26 cellular contexts compared by ENCODE assay signal in the genomic region with DNA sequence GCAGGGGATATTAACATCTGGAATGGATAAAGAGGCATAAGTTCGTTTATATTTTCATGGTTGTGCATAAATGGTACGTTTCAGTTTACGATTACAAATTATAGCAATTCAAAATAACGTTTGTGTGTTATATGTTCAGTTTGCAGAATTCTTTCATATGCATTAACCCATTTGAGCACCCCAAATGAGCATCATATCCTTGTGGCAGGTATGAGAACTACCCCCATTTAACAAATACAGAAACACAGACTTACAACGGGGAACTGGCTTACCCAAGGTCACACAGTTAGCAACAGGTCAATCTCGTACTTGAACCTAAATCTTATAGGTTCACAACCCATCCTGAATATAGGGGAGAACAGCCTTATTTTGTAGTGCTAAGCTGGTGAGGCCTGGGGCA. TPM values are rescaled to one million over a fixed set of nuclear protein-coding genes. Genes with fewer than 3 reads are reported as not detected.
A peak's percentile ranks its signal among the peaks of the same experiment; 100 is the strongest.
DNase-seq lines count a peak whose midpoint lies in the region; ATAC-seq and TF ChIP-seq lines count a peak whose summit lies in the region.
"Had no signal": no experiment of that assay in that cellular context is flagged by ENCODE, and none has a peak within 500 bp of the region (broad histone marks: within the 10 kb centered on the region; RNA-seq: fewer than 3 reads in every experiment).

No MANE protein-coding gene starts in this region.

- H4K20me1 ChIP-seq in PC-9 (ENCODE audit: insufficient read depth) (no peaks in the 10 kb centered on the region), osteoblast (ENCODE audit: insufficient read depth, low read length) (no peaks in the 10 kb centered on the region)

- H3K9me3 ChIP-seq in PC-9 (ENCODE audit: insufficient read depth, low read depth) (no peaks in the 10 kb centered on the region), osteoblast (ENCODE audit: low read depth, low read length) (no peaks in the 10 kb centered on the region)
- H3K9me3 ChIP-seq: esophagus squamous epithelium, sigmoid colon had no signal

- H3K9me3 Mint-ChIP-seq in endothelial cell (ENCODE audit: unreplicated experiment) = no peaks in the 10 kb centered on the region
- no peaks in the 10 kb centered on the region for H3K9me3 Mint-ChIP-seq in activated naive CD8-positive, alpha-beta T cell treated with anti-CD3 and anti-CD28 coated beads, Interleukin-2, amount 50 U/mL, for 24 hours
- H3K9me3 Mint-ChIP-seq: activated naive CD4-positive, alpha-beta T cell treated with anti-CD3 and anti-CD28 coated beads, Interleukin-2, amount 10 ng/mL, durations not matched to agents 7 days and 5 days; activated T-cell treated with anti-CD3 and anti-CD28 coated beads, Interleukin-2, amount 50 U/mL, for 4 hours; naive B cell had no signal

- no peaks in the 10 kb centered on the region for H3F3A ChIP-seq in PC-9 (ENCODE audit: insufficient read depth, low read depth)

- H3K4me3 ChIP-seq in PC-9 (no peak overlapping the region), osteoblast (ENCODE audit: insufficient read depth, low read length) (no peak overlapping the region)
- H3K4me3 ChIP-seq: esophagus squamous epithelium, sigmoid colon had no signal

- H3K27me3 Mint-ChIP-seq in endothelial cell (ENCODE audit: unreplicated experiment) = no peaks in the 10 kb centered on the region
- H3K27me3 Mint-ChIP-seq in activated naive CD8-positive, alpha-beta T cell treated with anti-CD3 and anti-CD28 coated beads, Interleukin-2, amount 50 U/mL, for 24 hours = peaks cover 9% of the 10 kb centered on the region

- H3K36me3 ChIP-seq in PC-9 (ENCODE audit: low read depth) = no peaks in the 10 kb centered on the region
- no peaks in the 10 kb centered on the region for H3K36me3 ChIP-seq in osteoblast (ENCODE audit: insufficient read depth, low read length)
- H3K36me3 ChIP-seq: esophagus squamous epithelium, sigmoid colon had no signal

- H3K4me3 Mint-ChIP-seq in endothelial cell (ENCODE audit: unreplicated experiment) = no peak overlapping the region
- no peak overlapping the region for H3K4me3 Mint-ChIP-seq in activated naive CD8-positive, alpha-beta T cell treated with anti-CD3 and anti-CD28 coated beads, Interleukin-2, amount 50 U/mL, for 24 hours
- H3K4me3 Mint-ChIP-seq: activated naive CD4-positive, alpha-beta T cell treated with anti-CD3 and anti-CD28 coated beads, Interleukin-2, amount 10 ng/mL, durations not matched to agents 7 days and 5 days; activated T-cell treated with anti-CD3 and anti-CD28 coated beads, Interleukin-2, amount 50 U/mL, for 4 hours; naive B cell had no signal

- no peaks in the 10 kb centered on the region for H3K36me3 Mint-ChIP-seq in endothelial cell (ENCODE audit: low read depth, unreplicated experiment)
- H3K36me3 Mint-ChIP-seq in activated naive CD8-positive, alpha-beta T cell treated with anti-CD3 and anti-CD28 coated beads, Interleukin-2, amount 50 U/mL, for 24 hours (ENCODE audit: low read depth) = no peaks in the 10 kb centered on the region
- H3K36me3 Mint-ChIP-seq: activated naive CD4-positive, alpha-beta T cell treated with anti-CD3 and anti-CD28 coated beads, Interleukin-2, amount 10 ng/mL, durations not matched to agents 7 days and 5 days; naive B cell had no signal

- CTCF ChIA-PET in PC-9 (lab: Charles Lee) = no interaction called here

- no TSS peak for BruUV-seq in PC-9 (replicated peaks; lab: Mats Ljungman, UMichigan)

- DNase-seq in PC-9 (no peak), endothelial cell (ENCODE audit: low spot score) (no peak), osteoblast (ENCODE audit: insufficient read length, low spot score, missing footprints) (no peak), inferior parietal cortex (ENCODE audit: extremely low spot score) (no peak), NCI-H446 (lab: John Stamatoyannopoulos, UW) (no peak), NCI-H226 (no peak)
- no peak for DNase-seq in activated naive CD8-positive, alpha-beta T cell treated with anti-CD3 and anti-CD28 coated beads, Interleukin-2, amount 50 U/mL, for 24 hours
- DNase-seq: activated CD4-positive, alpha-beta T cell treated with anti-CD3 and anti-CD28 coated beads for 4 hours; activated naive CD4-positive, alpha-beta T cell treated with anti-CD3 and anti-CD28 coated beads, Interleukin-2, amount 10 ng/mL, durations not matched to agents 7 days and 5 days; activated T-cell treated with anti-CD3 and anti-CD28 coated beads, Interleukin-2, amount 50 U/mL, for 4 hours; effector CD8-positive, alpha-beta T cell; EL; esophagus squamous epithelium; HCEC 1CT; head of caudate nucleus; KBM-7; left colon; mesendoderm; MV-4-11; naive B cell; NCI-H1694 treated with DMSO at 0.1 percent for 48 hours; NCI-H748 treated with DMSO at 0.1 percent for 48 hours; sigmoid colon had no signal

- intact Hi-C loops in PC-9 (cut with micrococcal nuclease; ENCODE audit: unreplicated experiment) = no loop called here

- H3K4me1 ChIP-seq in PC-9 (replicated peaks; ENCODE audit: insufficient read depth) (no peaks in the 10 kb centered on the region), osteoblast (ENCODE audit: insufficient read depth, low read length) (peaks cover 22% of the 10 kb centered on the region)
- H3K4me1 ChIP-seq: esophagus squamous epithelium, parathyroid adenoma, sigmoid colon had no signal

- H3K27me3 ChIP-seq in PC-9 (ENCODE audit: insufficient read depth, low read depth) = no peaks in the 10 kb centered on the region
- no peaks in the 10 kb centered on the region for H3K27me3 ChIP-seq in osteoblast (ENCODE audit: insufficient read depth, low read length)
- H3K27me3 ChIP-seq: esophagus squamous epithelium, sigmoid colon had no signal

- TF ChIP-seq CTCF in GM12872 (IDR thresholded peaks at IDR 0.05; ENCODE audit: insufficient read depth, low read depth, low read length) (0 out of 3 replicates have a peak, but pooled peaks have one; percentile 5), PC-9 (conservative IDR thresholded peaks at IDR 0.05) (0 out of 2 replicates have a peak, but pooled peaks have one; percentile 16), endothelial cell (IDR thresholded peaks at IDR 0.05; ENCODE audit: unreplicated experiment) (peak; percentile 40), osteoblast (IDR thresholded peaks at IDR 0.05; ENCODE audit: extremely low read depth, low read depth, low read length) (peak; percentile 15)

- H3K4me2 ChIP-seq in PC-9 = no peak overlapping the region
- H3K4me2 ChIP-seq in osteoblast (ENCODE audit: insufficient read depth, low read length) = no peak overlapping the region

- POLR2A ChIA-PET in PC-9 (lab: Charles Lee; ENCODE audit: unreplicated experiment) = no interaction called here

- H3K4me1 Mint-ChIP-seq in endothelial cell (ENCODE audit: unreplicated experiment) = peaks cover 4% of the 10 kb centered on the region
- H3K4me1 Mint-ChIP-seq in activated naive CD8-positive, alpha-beta T cell treated with anti-CD3 and anti-CD28 coated beads, Interleukin-2, amount 50 U/mL, for 24 hours = no peaks in the 10 kb centered on the region
- H3K4me1 Mint-ChIP-seq: activated naive CD4-positive, alpha-beta T cell treated with anti-CD3 and anti-CD28 coated beads, Interleukin-2, amount 10 ng/mL, durations not matched to agents 7 days and 5 days; naive B cell had no signal

- H2AFZ ChIP-seq in PC-9 (no peak overlapping the region), osteoblast (ENCODE audit: low read length) (no peak overlapping the region)
- H2AFZ ChIP-seq: parathyroid adenoma had no signal

- H3K9me2 ChIP-seq in PC-9 (ENCODE audit: insufficient read depth) = no peaks in the 10 kb centered on the region

- H3K79me2 ChIP-seq in PC-9 (ENCODE audit: low read depth) = no peaks in the 10 kb centered on the region
- no peaks in the 10 kb centered on the region for H3K79me2 ChIP-seq in osteoblast (ENCODE audit: insufficient read depth, low read length)
- H3K79me2 ChIP-seq: parathyroid adenoma had no signal

- H3K27ac Mint-ChIP-seq in endothelial cell (ENCODE audit: unreplicated experiment) = no peak overlapping the region
- H3K27ac Mint-ChIP-seq in activated naive CD8-positive, alpha-beta T cell treated with anti-CD3 and anti-CD28 coated beads, Interleukin-2, amount 50 U/mL, for 24 hours = no peak overlapping the region
- H3K27ac Mint-ChIP-seq: activated naive CD4-positive, alpha-beta T cell treated with anti-CD3 and anti-CD28 coated beads, Interleukin-2, amount 10 ng/mL, durations not matched to agents 7 days and 5 days; naive B cell had no signal

- no peak for ATAC-seq in activated naive CD8-positive, alpha-beta T cell treated with anti-CD3 and anti-CD28 coated beads, Interleukin-2, amount 50 U/mL, for 24 hours
- ATAC-seq: activated T-cell treated with anti-CD3 and anti-CD28 coated beads, Interleukin-2, amount 50 U/mL, for 4 hours; left colon had no signal

- H3K27ac ChIP-seq in PC-9 = no peak overlapping the region
- H3K27ac ChIP-seq in osteoblast (ENCODE audit: low read depth, low read length) = no peak overlapping the region
- H3K27ac ChIP-seq: esophagus squamous epithelium, parathyroid adenoma, sigmoid colon had no signal

RNA-seq across cellular contexts. Expression of a gene that starts 33.1 kb away (rescaled TPM):
- total RNA-seq in PC-9 (2021) = not detected in 2 replicates
- total RNA-seq in endothelial cell (ENCODE audit: unreplicated experiment) = 0.23 TPM
- 6.2 and 9.4 TPM in 2 replicates for total RNA-seq in osteoblast
- total RNA-seq: activated CD8-positive, alpha-beta memory T cell treated with anti-CD3 and anti-CD28 coated beads for 36 hours had no signal
